1 cellular context compared by ENCODE assay signal in the genomic region with DNA sequence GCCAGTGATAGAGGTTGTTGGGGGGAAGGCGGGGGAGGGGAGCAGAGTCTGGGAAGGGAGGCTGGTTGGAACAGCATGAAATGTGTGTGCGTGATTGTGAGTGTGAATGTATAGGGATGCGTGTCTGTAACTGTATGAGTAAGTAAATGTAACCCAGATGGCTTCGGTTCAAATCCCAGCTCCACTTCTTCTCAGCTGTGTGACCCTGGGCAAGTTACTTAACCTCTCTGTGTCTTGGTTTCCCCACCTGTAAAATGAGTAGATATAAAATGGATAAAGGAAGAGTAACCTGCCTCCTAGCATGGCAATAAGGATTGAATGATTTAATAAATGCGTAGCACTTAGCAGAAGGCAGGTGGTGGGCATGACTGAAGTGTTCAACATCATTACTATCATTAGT.
TF ChIP-seq lines count a peak whose summit lies in the region.

No MANE protein-coding gene starts in this region.

TF ChIP-seq in K562, 482 proteins besides CTCF, POLR2A, EP300 and RAD21 (continued from another document):
- TF ChIP-seq ZFP36 (IDR thresholded peaks at IDR 0.05; ENCODE audit: low read depth, low read length, partially characterized antibody): peak; percentile 52
- TF ChIP-seq JUNB (CRISPR knock-in tag; conservative IDR thresholded peaks at IDR 0.05): no peak
- no peak for TF ChIP-seq IRF2 (CRISPR knock-in tag; IDR thresholded peaks at IDR 0.05)
- no peak for TF ChIP-seq ZNF282 (CRISPR knock-in tag; IDR thresholded peaks at IDR 0.05)
- TF ChIP-seq TAF15 (IDR thresholded peaks at IDR 0.05; ENCODE audit: low read depth, low read length): no peak
- TF ChIP-seq ZNF165 (CRISPR knock-in tag; IDR thresholded peaks at IDR 0.05; ENCODE audit: borderline replicate concordance): no peak
TF ChIP-seq in K562: peak in this region for 2.
